In the genomic region with DNA sequence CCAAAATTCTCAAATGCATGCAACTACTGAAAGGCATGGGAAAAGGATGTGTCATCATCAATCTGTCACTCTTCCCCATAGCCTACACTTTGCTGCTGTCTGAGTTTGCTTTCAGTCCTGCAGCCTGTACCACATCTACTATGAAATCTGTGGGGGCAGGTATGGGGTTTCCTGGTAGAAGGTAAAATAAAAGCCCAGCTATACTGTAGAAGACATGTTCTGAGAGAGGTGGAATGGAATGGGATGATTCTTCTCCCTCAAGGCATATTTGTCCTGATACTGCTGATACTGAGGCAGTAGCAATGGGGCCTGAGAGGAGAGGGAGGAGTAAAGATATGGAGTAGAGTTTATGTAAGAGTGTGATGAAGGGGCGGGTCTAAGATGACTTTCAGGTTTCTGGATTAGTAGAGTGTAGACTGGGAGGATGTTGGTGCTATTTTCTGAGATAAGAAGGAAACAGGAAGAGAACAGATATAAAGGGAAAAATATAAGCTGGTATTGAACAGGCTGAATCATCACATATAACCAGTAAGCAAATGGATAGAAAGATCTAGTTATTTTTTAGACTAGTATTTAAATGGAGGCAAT, we compare ENCODE assay signal across 1 cellular context.
TF ChIP-seq lines count a peak whose summit lies in the region.

No MANE protein-coding gene starts in this region.

TF ChIP-seq in GM12891, 5 proteins besides CTCF, POLR2A, EP300 and RAD21:
- no peak for TF ChIP-seq SPI1 (IDR thresholded peaks at IDR 0.05; ENCODE audit: low read depth, low read length)
- TF ChIP-seq TAF1 (IDR thresholded peaks at IDR 0.05; ENCODE audit: low read depth, low read length) = no peak
- TF ChIP-seq PAX5 (IDR thresholded peaks at IDR 0.05; ENCODE audit: insufficient read depth, low read length, severe bottlenecking) = no peak
- TF ChIP-seq POU2F2 (IDR thresholded peaks at IDR 0.05; ENCODE audit: low read depth, low read length) = no peak
- no peak for TF ChIP-seq POLR2AphosphoS5 (IDR thresholded peaks at IDR 0.05; ENCODE audit: low read depth, low read length)
